Comparison of ENCODE assay signal across 7 cellular contexts in the genomic region with DNA sequence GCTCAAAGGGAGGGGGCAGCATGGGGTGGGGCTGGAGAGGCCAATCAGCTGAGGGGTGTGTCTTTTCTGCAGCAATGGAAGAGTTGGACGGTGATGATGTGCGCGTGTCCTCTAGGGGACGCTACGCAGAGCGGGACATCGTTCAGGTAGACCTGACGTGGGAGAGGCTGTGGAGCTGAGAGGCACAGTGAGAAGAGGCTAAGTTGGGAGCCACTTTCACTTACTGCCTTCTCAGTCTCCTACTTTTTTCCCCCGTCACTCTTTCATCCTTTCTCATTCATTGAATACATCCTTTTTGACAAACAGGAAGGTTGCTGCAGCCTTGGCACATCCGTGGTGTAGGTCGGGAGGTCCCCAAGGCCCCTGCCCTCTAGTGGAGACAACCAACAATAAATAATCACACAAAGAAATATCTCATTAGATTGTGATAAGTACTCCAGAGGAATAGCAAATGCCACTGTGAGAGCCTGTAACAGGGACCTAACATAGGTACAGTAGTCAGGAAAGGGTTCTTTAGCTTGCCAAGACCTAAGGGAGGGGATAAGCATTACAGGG. TPM values are rescaled to one million over a fixed set of nuclear protein-coding genes. Genes with fewer than 3 reads are reported as not detected.
DNase-seq lines count a peak whose midpoint lies in the region; ATAC-seq and TF ChIP-seq lines count a peak whose summit lies in the region.

No MANE protein-coding gene starts in this region.

- H3K36me3 Mint-ChIP-seq in activated T-cell treated with anti-CD3 and anti-CD28 coated beads, Interleukin-2, amount 50 U/mL, for 24 hours (ENCODE audit: low read depth): peaks cover 3% of the 10 kb centered on the region

- intact Hi-C loops in prostate gland (cut with DNase I): no loop called here

- no peaks in the 10 kb centered on the region for H3K27me3 Mint-ChIP-seq in activated T-cell treated with anti-CD3 and anti-CD28 coated beads, Interleukin-2, amount 50 U/mL, for 24 hours

- no peaks in the 10 kb centered on the region for H3K4me1 ChIP-seq in prostate gland (replicated peaks)

- H3K27me3 ChIP-seq in prostate gland (replicated peaks; ENCODE audit: insufficient read depth): no peaks in the 10 kb centered on the region

- H3K4me3 Mint-ChIP-seq in activated T-cell treated with anti-CD3 and anti-CD28 coated beads, Interleukin-2, amount 50 U/mL, for 24 hours: peak overlapping the region; percentile 55

- H3K4me1 Mint-ChIP-seq in activated T-cell treated with anti-CD3 and anti-CD28 coated beads, Interleukin-2, amount 50 U/mL, for 24 hours (ENCODE audit: low read depth): peaks cover 39% of the 10 kb centered on the region

- TF ChIP-seq POLR2A in prostate gland (IDR thresholded peaks at IDR 0.05): no peak

- WGBS in prostate gland: 12% methylated on average over 11 of the region's 11 CpGs

- TF ChIP-seq CTCF in GM13977 (IDR thresholded peaks at IDR 0.05; ENCODE audit: extremely low read depth, insufficient read depth, missing control alignments) (peak; percentile 45), prostate gland (IDR thresholded peaks at IDR 0.05) (peak in 1 of 4 experiments; percentile 6)

- no peaks in the 10 kb centered on the region for H3K36me3 ChIP-seq in prostate gland

- DNase-seq in GM13977 (ENCODE audit: low spot score) (no peak), NCI-H1694 (lab: John Stamatoyannopoulos, UW) (peak; percentile 41), islet precursor cell (peak; percentile 70), foreskin melanocyte (no peak), prostate gland (ENCODE audit: low spot score) (no peak)
- peak; percentile 66 for DNase-seq in activated T-cell treated with anti-CD3 and anti-CD28 coated beads, Interleukin-2, amount 50 U/mL, for 24 hours

- no peaks in the 10 kb centered on the region for H3K9me3 ChIP-seq in prostate gland

- ATAC-seq in GM18520 (IDR thresholded peaks at IDR 0.05; ENCODE audit: unreplicated experiment): no peak

- H3K9me3 Mint-ChIP-seq in activated T-cell treated with anti-CD3 and anti-CD28 coated beads, Interleukin-2, amount 50 U/mL, for 24 hours: no peaks in the 10 kb centered on the region

- H3K27ac Mint-ChIP-seq in activated T-cell treated with anti-CD3 and anti-CD28 coated beads, Interleukin-2, amount 50 U/mL, for 24 hours: peak overlapping the region; percentile 74

- in situ Hi-C loops in GM13977 (cut with MboI; ENCODE audit: low pct_unique_long_range_greater_than_20kb, low sequenced_read_pairs, unreplicated experiment): no loop called here

- H3K4me3 ChIP-seq in prostate gland: no peak overlapping the region

- no peak overlapping the region for H3K27ac ChIP-seq in prostate gland

RNA-seq across cellular contexts. Expression of a gene that starts 4.4 kb away (rescaled TPM):
- total RNA-seq in prostate gland: 10 to 100 TPM; 14.2 to 43.5 TPM

RNA-seq across cellular contexts. Expression of a gene that starts 22.6 kb away (rescaled TPM):
- total RNA-seq in prostate gland: 10 to 100 TPM; 22.6 to 38.2 TPM

RNA-seq across cellular contexts. Expression of a gene that starts 23.5 kb away (rescaled TPM):
- total RNA-seq in prostate gland: not detected

RNA-seq across cellular contexts. Expression of a gene that starts 42.6 kb away (rescaled TPM):
- total RNA-seq in prostate gland: 100 to 1,000 TPM in 1 of 2 donors, 10 to 100 TPM in 1; 74.4 to 167 TPM

Comparison
In these comparisons a context has a peak if more than half of its experiments do, and no peak if none do; other contexts are left out.
1. DNase-seq: peak in NCI-H1694 (single experiment), activated T-cell treated with anti-CD3 and anti-CD28 coated beads, Interleukin-2, amount 50 U/mL, for 24 hours (single experiment) and islet precursor cell (single experiment); none in GM13977 (single experiment), foreskin melanocyte (single experiment) and prostate gland (single experiment).